Comparison of ENCODE assay signal across 11 cellular contexts in genomic region chr14:39884091-39884490, GRCh38.
DNase-seq lines count a peak whose midpoint lies in the region; ATAC-seq, FAIRE-seq and TF ChIP-seq lines count a peak whose summit lies in the region.
"Had no signal": no experiment of that assay in that cellular context is flagged by ENCODE, and none has a peak within 500 bp of the region (broad histone marks: within the 10 kb centered on the region; RNA-seq: fewer than 3 reads in every experiment).

No MANE protein-coding gene starts in this region.

- TF ChIP-seq POLR2A in H54 (IDR thresholded peaks at IDR 0.05; ENCODE audit: low read depth, low read length), result no peak

- ATAC-seq in omental fat pad (ENCODE audit: low FRiP score), result no peak

- FAIRE-seq in H54 (lab: Jason Lieb, UNC), result no peak

- DNase-seq in NCI-H1417 (lab: John Stamatoyannopoulos, UW), result peak in 2 of 3 experiments; percentile 32 to 81
- DNase-seq in NCI-H1417 treated with DMSO at 0.1 percent for 48 hours (lab: John Stamatoyannopoulos, UW), result no peak
- DNase-seq in NCI-H345 treated with DMSO at 0.1 percent for 48 hours (lab: John Stamatoyannopoulos, UW; ENCODE audit: unreplicated experiment), result peak; percentile 4
- peak; percentile 84 for DNase-seq in islet precursor cell
- no peak for DNase-seq in H54 (ENCODE audit: insufficient read length, low spot score)
- no peak for DNase-seq in omental fat pad (ENCODE audit: low spot score)
- no peak for DNase-seq in cerebellum (ENCODE audit: low spot score)
- DNase-seq: CD8-positive, alpha-beta memory T cell; DND-41; GF-D8; IMR-90 had no signal

- TF ChIP-seq CTCF in omental fat pad (IDR thresholded peaks at IDR 0.05), result no peak

Comparison
In these comparisons a context has a peak if more than half of its experiments do, and no peak if none do; other contexts are left out.
1. DNase-seq: peak in NCI-H1417 (2 of 3), NCI-H345 treated with DMSO at 0.1 percent for 48 hours (single experiment) and islet precursor cell (single experiment); none in NCI-H1417 treated with DMSO at 0.1 percent for 48 hours (single experiment), H54 (single experiment), omental fat pad (single experiment) and cerebellum (single experiment).